In genomic region chr4:139266208-139266582, GRCh38 we compare ENCODE assay signal across 9 cellular contexts. TPM values are rescaled to one million over a fixed set of nuclear protein-coding genes. Genes with fewer than 3 reads are reported as not detected.
DNase-seq lines count a peak whose midpoint lies in the region; ATAC-seq and TF ChIP-seq lines count a peak whose summit lies in the region.
"Had no signal": no experiment of that assay in that cellular context is flagged by ENCODE, and none has a peak within 500 bp of the region (broad histone marks: within the 10 kb centered on the region; RNA-seq: fewer than 3 reads in every experiment).

No MANE protein-coding gene starts in this region.

- H2AFZ ChIP-seq in SU-DHL-6 (ENCODE audit: low read depth, low read length, severe bottlenecking) (peak overlapping the region; percentile 95), hepatocyte (peak overlapping the region; percentile 22)

- H3K9ac ChIP-seq in SU-DHL-6 (ENCODE audit: low read length) = peak overlapping the region; percentile 57

- H3K27ac Mint-ChIP-seq in activated CD4-positive, alpha-beta T cell treated with anti-CD3 and anti-CD28 coated beads for 36 hours = no peak overlapping the region

- H4K20me1 ChIP-seq in SU-DHL-6 (ENCODE audit: low read depth, low read length) (no peaks in the 10 kb centered on the region), hepatocyte (ENCODE audit: insufficient read depth, poor library complexity, severe bottlenecking) (no peaks in the 10 kb centered on the region)

- no peak for DNase-seq in activated CD4-positive, alpha-beta T cell treated with anti-CD3 and anti-CD28 coated beads for 36 hours
- DNase-seq in activated CD4-positive, alpha-beta T cell treated with anti-CD3 and anti-CD28 coated beads for 48 hours = no peak
- no peak for DNase-seq in hepatocyte (ENCODE audit: low spot score)
- DNase-seq in suprapubic skin (ENCODE audit: low spot score in 2 of 2) = no peak
- no peak for DNase-seq in HEK293T (ENCODE audit: extremely low spot score)
- DNase-seq in HAP-1 (ENCODE audit: low spot score in 2 of 2) = no peak

- H3K4me1 ChIP-seq in hepatocyte (ENCODE audit: insufficient read depth) (no peaks in the 10 kb centered on the region), suprapubic skin (peaks cover 10% of the 10 kb centered on the region), HAP-1 (peaks cover 18% of the 10 kb centered on the region)

- H3K79me2 ChIP-seq in SU-DHL-6 (ENCODE audit: insufficient read depth, low read length) (no peaks in the 10 kb centered on the region), hepatocyte (no peaks in the 10 kb centered on the region)

- H3K9me2 ChIP-seq in SU-DHL-6 (replicated peaks; ENCODE audit: insufficient read depth, low read length) = no peaks in the 10 kb centered on the region
- H3K9me2 ChIP-seq in hepatocyte (replicated peaks; ENCODE audit: insufficient read depth) = no peaks in the 10 kb centered on the region

- TF ChIP-seq CTCF in SU-DHL-6 (IDR thresholded peaks at IDR 0.05; ENCODE audit: insufficient read depth, low read length, poor library complexity, severe bottlenecking) (no peak), hepatocyte (IDR thresholded peaks at IDR 0.05; ENCODE audit: poor library complexity) (no peak), suprapubic skin (IDR thresholded peaks at IDR 0.05) (no peak)

- no peaks in the 10 kb centered on the region for H3F3A ChIP-seq in SU-DHL-6 (ENCODE audit: insufficient read depth)

- H3K4me3 ChIP-seq in SU-DHL-6 (ENCODE audit: insufficient read depth, low read length, poor library complexity, severe bottlenecking) (peak overlapping the region; percentile 52), hepatocyte (peak overlapping the region; percentile 4), suprapubic skin (peak overlapping the region; percentile 35), HAP-1 (no peak overlapping the region)

- WGBS in hepatocyte (ENCODE audit: low lambda C conversion rate, missing lambda C conversion rate) = 4% methylated on average over 1 of the region's 1 CpG
- 14% methylated on average over 1 of the region's 1 CpG for whole genome bisulfite sequencing in suprapubic skin

- peak overlapping the region; percentile 25 for H3K4me3 Mint-ChIP-seq in activated CD4-positive, alpha-beta T cell treated with anti-CD3 and anti-CD28 coated beads for 36 hours

- no peaks in the 10 kb centered on the region for H3K36me3 Mint-ChIP-seq in activated CD4-positive, alpha-beta T cell treated with anti-CD3 and anti-CD28 coated beads for 36 hours (ENCODE audit: low read depth)
- H3K36me3 Mint-ChIP-seq: stimulated activated naive B cell treated with anti-CD40 and anti-IgM and Interleukin-4, amounts not matched to agents 10 μg/mL and 1 μg/mL and 100 μg/mL, for 72 hours had no signal

- peak; percentile 10 for ATAC-seq in activated CD4-positive, alpha-beta T cell treated with anti-CD3 and anti-CD28 coated beads for 36 hours
- no peak for ATAC-seq in HG02642 (IDR thresholded peaks at IDR 0.05; ENCODE audit: poor library complexity, unreplicated experiment)

- POLR2A ChIA-PET in activated CD4-positive, alpha-beta T cell treated with anti-CD3 and anti-CD28 coated beads for 36 hours (lab: Charles Lee) = interaction anchor here (0.7 to 2.3 kb wide), 7 partner anchors 12 to 234 kb away, joined by 3 to 12 read pairs (median 5); partner anchors contain the start of genes ELF2, NAA15 and NDUFC1
- POLR2A ChIA-PET in HEK293T (lab: Yijun Ruan, JAX) = interaction anchor here (0.9 to 2.2 kb wide), 6 partner anchors 10 to 35 kb away, joined by 3 to 8 read pairs (median 5); partner anchors contain the start of genes MGARP and NAA15

- TF ChIP-seq POLR2A in suprapubic skin (IDR thresholded peaks at IDR 0.05) = no peak

- TF ChIP-seq EP300 in suprapubic skin (IDR thresholded peaks at IDR 0.05) = no peak

- H3K4me2 ChIP-seq in SU-DHL-6 (ENCODE audit: low read depth, low read length, poor library complexity, severe bottlenecking) (peak overlapping the region; percentile 75), hepatocyte (peak overlapping the region; percentile 66)

- no peaks in the 10 kb centered on the region for H3K27me3 Mint-ChIP-seq in activated CD4-positive, alpha-beta T cell treated with anti-CD3 and anti-CD28 coated beads for 36 hours
- H3K27me3 Mint-ChIP-seq: stimulated activated naive B cell treated with anti-CD40 and anti-IgM and Interleukin-4, amounts not matched to agents 10 μg/mL and 1 μg/mL and 100 μg/mL, for 72 hours had no signal

- H3K27me3 ChIP-seq in SU-DHL-6 (ENCODE audit: low read length) (no peaks in the 10 kb centered on the region), hepatocyte (no peaks in the 10 kb centered on the region), suprapubic skin (no peaks in the 10 kb centered on the region), HAP-1 (ENCODE audit: low read depth) (no peaks in the 10 kb centered on the region)

- no peaks in the 10 kb centered on the region for H3K9me3 Mint-ChIP-seq in activated CD4-positive, alpha-beta T cell treated with anti-CD3 and anti-CD28 coated beads for 36 hours (ENCODE audit: low read depth)
- H3K9me3 Mint-ChIP-seq: stimulated activated naive B cell treated with anti-CD40 and anti-IgM and Interleukin-4, amounts not matched to agents 10 μg/mL and 1 μg/mL and 100 μg/mL, for 72 hours had no signal

- H3K27ac ChIP-seq in SU-DHL-6 (ENCODE audit: low read depth, low read length) (peak overlapping the region; percentile 78), hepatocyte (peak overlapping the region; percentile 12), suprapubic skin (no peak overlapping the region)

- H3K36me3 ChIP-seq in SU-DHL-6 (ENCODE audit: low read length) (no peaks in the 10 kb centered on the region), hepatocyte (replicated peaks; ENCODE audit: insufficient read depth, low read depth) (no peaks in the 10 kb centered on the region), suprapubic skin (no peaks in the 10 kb centered on the region), HAP-1 (replicated peaks) (no peaks in the 10 kb centered on the region)

- no peaks in the 10 kb centered on the region for H3K9me3 ChIP-seq in SU-DHL-6 (ENCODE audit: insufficient read depth, low read length)
- H3K9me3 ChIP-seq in hepatocyte (ENCODE audit: low read depth) = no peaks in the 10 kb centered on the region
- no peaks in the 10 kb centered on the region for H3K9me3 ChIP-seq in suprapubic skin
- H3K9me3 ChIP-seq in HAP-1 = no peaks in the 10 kb centered on the region

- H3K4me1 Mint-ChIP-seq in activated CD4-positive, alpha-beta T cell treated with anti-CD3 and anti-CD28 coated beads for 36 hours = peaks cover 27% of the 10 kb centered on the region

- in situ Hi-C loops in HAP-1 (cut with MboI; ENCODE audit: low sequenced_read_pairs) = no loop called here

- intact Hi-C loops in activated CD4-positive, alpha-beta T cell treated with anti-CD3 and anti-CD28 coated beads for 36 hours (cut with DNase I, micrococcal nuclease) = loop anchor here (1.0 to 10.0 kb wide), 10 partner anchors 29 to 1023 kb away; partner anchors contain the start of genes NAA15 (in 2 of the 2), NOCT (in 1 of the 2) and SLC7A11 (in 1 of the 2)

- CTCF ChIA-PET in activated CD4-positive, alpha-beta T cell treated with anti-CD3 and anti-CD28 coated beads for 36 hours (lab: Charles Lee) = interaction anchor here (0.7 to 2.8 kb wide), 11 partner anchors 10 to 364 kb away, joined by 3 to 10 read pairs (median 3); partner anchors contain the start of genes MGARP, NAA15 and NOCT
- CTCF ChIA-PET in HEK293T (lab: Yijun Ruan, JAX) = interaction anchor here (0.7 to 1.5 kb wide), 3 partner anchors 9 to 14 kb away, joined by 3 to 8 read pairs (median 4); partner anchors contain the start of gene MGARP

TF ChIP-seq in HEK293T, 16 proteins besides CTCF, POLR2A, EP300 and RAD21:
- TF ChIP-seq FOXM1 (IDR thresholded peaks at IDR 0.05; ENCODE audit: borderline replicate concordance) = no peak
- no peak for TF ChIP-seq SUZ12 (IDR thresholded peaks at IDR 0.05)
- no peak for TF ChIP-seq HDGF (IDR thresholded peaks at IDR 0.05; ENCODE audit: borderline replicate concordance)
- no peak for TF ChIP-seq NFRKB (IDR thresholded peaks at IDR 0.05)
TF ChIP-seq in HEK293T: peak in this region for 0.

RNA-seq across cellular contexts. Expression of gene MGARP, which starts 13.8 kb away (rescaled TPM):
- under 1 TPM; 0.21 to 0.35 TPM for total RNA-seq in activated CD4-positive, alpha-beta T cell treated with anti-CD3 and anti-CD28 coated beads for 36 hours
- total RNA-seq in hepatocyte (0.90 and 2.0 TPM in 2 replicates), suprapubic skin (under 1 TPM in 2 of 4 donors, not detected in 2; 0.36 to 0.60 TPM)
- polyA plus RNA-seq in hepatocyte = 2.9 and 4.3 TPM in 2 replicates

RNA-seq across cellular contexts. Expression of gene NAA15, which starts 35.1 kb away (rescaled TPM):
- total RNA-seq in activated CD4-positive, alpha-beta T cell treated with anti-CD3 and anti-CD28 coated beads for 36 hours = 100 to 1,000 TPM in 1 of 2 experiments, 10 to 100 TPM in 1; 64.3 to 113 TPM
- total RNA-seq in hepatocyte (26.9 and 29.6 TPM in 2 replicates), suprapubic skin (10 to 100 TPM; 26.5 to 41.8 (median 27.8) TPM)
- polyA plus RNA-seq in hepatocyte = 15.3 and 25.6 TPM in 2 replicates

RNA-seq across cellular contexts. Expression of gene NDUFC1, which starts 36.1 kb away (rescaled TPM):
- 10 to 100 TPM; 41.9 to 64.8 TPM for total RNA-seq in activated CD4-positive, alpha-beta T cell treated with anti-CD3 and anti-CD28 coated beads for 36 hours
- total RNA-seq in hepatocyte (62.1 and 77.7 TPM in 2 replicates), suprapubic skin (10 to 100 TPM; 23.1 to 78.2 (median 54.5) TPM)
- polyA plus RNA-seq in hepatocyte = 160 and 198 TPM in 2 replicates
